31 cellular contexts compared by ENCODE assay signal in genomic region chr4:110596431-110596830, GRCh38. TPM values are rescaled to one million over a fixed set of nuclear protein-coding genes. Genes with fewer than 3 reads are reported as not detected.
"Had no signal": no experiment of that assay in that cellular context is flagged by ENCODE, and none has a peak within 500 bp of the region (broad histone marks: within the 10 kb centered on the region; RNA-seq: fewer than 3 reads in every experiment).

No MANE protein-coding gene starts in this region.

- H3K9me3 Mint-ChIP-seq: type B pancreatic cell had no signal

- H3K36me3 ChIP-seq: stomach, suprapubic skin, thoracic aorta, thyroid gland, tibial artery, tibial nerve, transverse colon, upper lobe of left lung, upper lobe of right lung, uterus, vagina had no signal

- ATAC-seq: stimulated activated effector memory CD8-positive, alpha-beta T cell treated with anti-CD3 and anti-CD28 coated beads, Interleukin-12 subunit alpha, Interleukin-12 subunit beta, amount 100 ng/mL, for 72 hours; stimulated activated memory B cell treated with anti-CD40 and anti-IgM and Interleukin-4, amounts not matched to agents 10 μg/mL and 1 μg/mL and 100 μg/mL, for 72 hours; stimulated activated naive B cell treated with anti-CD40 and anti-IgM and Interleukin-4, amounts not matched to agents 10 μg/mL and 1 μg/mL and 100 μg/mL, for 72 hours; stimulated activated naive CD8-positive, alpha-beta T cell treated with anti-CD3 and anti-CD28 coated beads, Interleukin-15, amount 100 ng/mL, for 72 hours; stimulated activated naive CD8-positive, alpha-beta T cell treated with anti-CD3 and anti-CD28 coated beads, Interleukin-15, Interleukin-2, amounts not matched to agents 100 U/mL and 50 U/mL, for 24 hours; upper lobe of right lung had no signal

- DNase-seq: stimulated activated CD4-positive, alpha-beta T cell treated with anti-CD3 and anti-CD28 coated beads, Interleukin-2, amount 100 ng/mL, for 48 hours; stimulated activated CD4-positive, alpha-beta T cell treated with anti-CD3 and anti-CD28 coated beads, Interleukin-4, amount 100 ng/mL, for 1 hour; stimulated activated CD4-positive, alpha-beta T cell treated with anti-CD3 and anti-CD28 coated beads, Interleukin-4, amount 100 ng/mL, for 24 hours; stimulated activated CD4-positive, alpha-beta T cell treated with anti-CD3 and anti-CD28 coated beads, Interleukin-4, amount 100 ng/mL, for 4 hours; stimulated activated CD8-positive, alpha-beta memory T cell treated with anti-CD3 and anti-CD28 coated beads, Interleukin-4, amount 100 ng/mL, for 48 hours; stimulated activated naive B cell treated with anti-CD40 and anti-IgM and Interleukin-4, amounts not matched to agents 10 μg/mL and 1 μg/mL and 100 μg/mL, for 72 hours; stimulated activated naive CD4-positive, alpha-beta T cell; stimulated activated naive CD4-positive, alpha-beta T cell treated with Interleukin-2 at 50 U/mL for 16 hours; stimulated activated naive CD8-positive, alpha-beta T cell treated with anti-CD3 and anti-CD28 coated beads, Interleukin-15, amount 100 ng/mL, for 72 hours; stimulated activated naive CD8-positive, alpha-beta T cell treated with anti-CD3 and anti-CD28 coated beads, Interleukin-15, Interleukin-2, amounts not matched to agents 100 U/mL and 50 U/mL, for 24 hours; stomach; substantia nigra; testis; thyroid gland; tibial artery; transverse colon; trophoblast cell; upper lobe of left lung; upper lobe of right lung; uterus had no signal

- H3K27ac ChIP-seq: stomach, suprapubic skin, testis, thoracic aorta, thyroid gland, tibial artery, tibial nerve, transverse colon, upper lobe of left lung, upper lobe of right lung, uterus, vagina had no signal

- H3K4me1 Mint-ChIP-seq: stimulated activated effector memory CD8-positive, alpha-beta T cell treated with anti-CD3 and anti-CD28 coated beads, Interleukin-12 subunit alpha, Interleukin-12 subunit beta, amount 100 ng/mL, for 72 hours; stimulated activated memory B cell treated with anti-CD40 and anti-IgM and Interleukin-4, amounts not matched to agents 10 μg/mL and 1 μg/mL and 100 μg/mL, for 72 hours; stimulated activated naive B cell treated with anti-CD40 and anti-IgM and Interleukin-4, amounts not matched to agents 10 μg/mL and 1 μg/mL and 100 μg/mL, for 72 hours; stimulated activated naive CD8-positive, alpha-beta T cell treated with anti-CD3 and anti-CD28 coated beads, Interleukin-15, amount 100 ng/mL, for 72 hours had no signal

- H3K27ac Mint-ChIP-seq: stimulated activated effector memory CD8-positive, alpha-beta T cell treated with anti-CD3 and anti-CD28 coated beads, Interleukin-12 subunit alpha, Interleukin-12 subunit beta, amount 100 ng/mL, for 72 hours; stimulated activated memory B cell treated with anti-CD40 and anti-IgM and Interleukin-4, amounts not matched to agents 10 μg/mL and 1 μg/mL and 100 μg/mL, for 72 hours; stimulated activated naive B cell treated with anti-CD40 and anti-IgM and Interleukin-4, amounts not matched to agents 10 μg/mL and 1 μg/mL and 100 μg/mL, for 72 hours; stimulated activated naive CD8-positive, alpha-beta T cell treated with anti-CD3 and anti-CD28 coated beads, Interleukin-15, amount 100 ng/mL, for 72 hours; stimulated activated naive CD8-positive, alpha-beta T cell treated with anti-CD3 and anti-CD28 coated beads, Interleukin-15, Interleukin-2, amounts not matched to agents 100 ng/mL and 50 ng/mL, for 24 hours; type B pancreatic cell had no signal

- H3K4me3 Mint-ChIP-seq: stimulated activated effector memory CD8-positive, alpha-beta T cell treated with anti-CD3 and anti-CD28 coated beads, Interleukin-12 subunit alpha, Interleukin-12 subunit beta, amount 100 ng/mL, for 72 hours; stimulated activated memory B cell treated with anti-CD40 and anti-IgM and Interleukin-4, amounts not matched to agents 10 μg/mL and 1 μg/mL and 100 μg/mL, for 72 hours; stimulated activated naive B cell treated with anti-CD40 and anti-IgM and Interleukin-4, amounts not matched to agents 10 μg/mL and 1 μg/mL and 100 μg/mL, for 72 hours; stimulated activated naive CD8-positive, alpha-beta T cell treated with anti-CD3 and anti-CD28 coated beads, Interleukin-15, amount 100 ng/mL, for 72 hours; stimulated activated naive CD8-positive, alpha-beta T cell treated with anti-CD3 and anti-CD28 coated beads, Interleukin-15, Interleukin-2, amounts not matched to agents 100 ng/mL and 50 ng/mL, for 24 hours; type B pancreatic cell had no signal

- H3K4me3 ChIP-seq: stomach, suprapubic skin, testis, thoracic aorta, thyroid gland, tibial artery, tibial nerve, transverse colon, upper lobe of left lung, upper lobe of right lung, uterus, vagina had no signal

- FAIRE-seq: urothelium cell line had no signal

- H3K27me3 ChIP-seq: suprapubic skin, testis, thyroid gland, tibial nerve, upper lobe of left lung, vagina had no signal

- H3K36me3 Mint-ChIP-seq: stimulated activated effector memory CD8-positive, alpha-beta T cell treated with anti-CD3 and anti-CD28 coated beads, Interleukin-12 subunit alpha, Interleukin-12 subunit beta, amount 100 ng/mL, for 72 hours; stimulated activated memory B cell treated with anti-CD40 and anti-IgM and Interleukin-4, amounts not matched to agents 10 μg/mL and 1 μg/mL and 100 μg/mL, for 72 hours; stimulated activated naive B cell treated with anti-CD40 and anti-IgM and Interleukin-4, amounts not matched to agents 10 μg/mL and 1 μg/mL and 100 μg/mL, for 72 hours; type B pancreatic cell had no signal

- H3K9me3 ChIP-seq: suprapubic skin, testis, thoracic aorta, thyroid gland, tibial artery, uterus, vagina had no signal

- H3K4me1 ChIP-seq: stomach, suprapubic skin, testis, thyroid gland, tibial artery, tibial nerve, transverse colon, upper lobe of left lung, upper lobe of right lung, uterus, vagina had no signal

RNA-seq across cellular contexts. Expression of gene PITX2, which starts 26.4 kb away (rescaled TPM):
- total RNA-seq: temporal lobe, thoracic aorta, thyroid gland, tibial nerve, upper lobe of right lung, ureter had no signal
